Comparison of ENCODE assay signal across 1 cellular context in genomic region chr7:4744391-4745264, GRCh38.
TF ChIP-seq lines count a peak whose summit lies in the region.

No MANE protein-coding gene starts in this region.

TF ChIP-seq in H1, 55 proteins besides CTCF, POLR2A, EP300 and RAD21:
- TF ChIP-seq KDM4A (IDR thresholded peaks at IDR 0.05; ENCODE audit: low read depth, low read length, severe bottlenecking), result no peak
- TF ChIP-seq, protein P1, sequence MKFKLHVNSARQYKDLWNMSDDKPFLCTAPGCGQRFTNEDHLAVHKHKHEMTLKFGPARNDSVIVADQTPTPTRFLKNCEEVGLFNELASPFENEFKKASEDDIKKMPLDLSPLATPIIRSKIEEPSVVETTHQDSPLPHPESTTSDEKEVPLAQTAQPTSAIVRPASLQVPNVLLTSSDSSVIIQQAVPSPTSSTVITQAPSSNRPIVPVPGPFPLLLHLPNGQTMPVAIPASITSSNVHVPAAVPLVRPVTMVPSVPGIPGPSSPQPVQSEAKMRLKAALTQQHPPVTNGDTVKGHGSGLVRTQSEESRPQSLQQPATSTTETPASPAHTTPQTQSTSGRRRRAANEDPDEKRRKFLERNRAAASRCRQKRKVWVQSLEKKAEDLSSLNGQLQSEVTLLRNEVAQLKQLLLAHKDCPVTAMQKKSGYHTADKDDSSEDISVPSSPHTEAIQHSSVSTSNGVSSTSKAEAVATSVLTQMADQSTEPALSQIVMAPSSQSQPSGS (IDR thresholded peaks at IDR 0.05; ENCODE audit: low read length), result no peak
- no peak for TF ChIP-seq TCF12 (IDR thresholded peaks at IDR 0.05; ENCODE audit: low read depth, low read length)
- no peak for TF ChIP-seq SAP30 (IDR thresholded peaks at IDR 0.05; ENCODE audit: insufficient read depth, insufficient replicate concordance, low read length)
- TF ChIP-seq FOSL1 (IDR thresholded peaks at IDR 0.05; ENCODE audit: insufficient read depth, low read depth, low read length), result no peak
- 0 out of 4 replicates have a peak, but pooled peaks of 1 of the 2 experiments have one; percentile 16 for TF ChIP-seq SIN3A (conservative IDR thresholded peaks at IDR 0.05 in 1 of 2, IDR thresholded peaks at IDR 0.05 in 1 of 2; ENCODE audit: low read depth in 1 of 2, low read length in 2 of 2)
- TF ChIP-seq BACH1 (IDR thresholded peaks at IDR 0.05; ENCODE audit: low read length), result peak; percentile 35; the same call in 1 of the 2 replicates
- TF ChIP-seq RBBP5 (IDR thresholded peaks at IDR 0.05; ENCODE audit: borderline replicate concordance, low read depth, low read length), result 0 out of 2 replicates have a peak, but pooled peaks have one; percentile 66
- TF ChIP-seq, protein P2, sequence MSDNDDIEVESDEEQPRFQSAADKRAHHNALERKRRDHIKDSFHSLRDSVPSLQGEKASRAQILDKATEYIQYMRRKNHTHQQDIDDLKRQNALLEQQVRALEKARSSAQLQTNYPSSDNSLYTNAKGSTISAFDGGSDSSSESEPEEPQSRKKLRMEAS (IDR thresholded peaks at IDR 0.05), result no peak
- no peak for TF ChIP-seq RFX5 (IDR thresholded peaks at IDR 0.05; ENCODE audit: borderline replicate concordance, low read depth, low read length)
- TF ChIP-seq JUN (IDR thresholded peaks at IDR 0.05; ENCODE audit: low read depth, low read length), result no peak
- TF ChIP-seq HDAC2 (IDR thresholded peaks at IDR 0.05; ENCODE audit: borderline replicate concordance in 1 of 2, low read depth in 2 of 2, low read length in 2 of 2), result no peak
- TF ChIP-seq YY1 (IDR thresholded peaks at IDR 0.05; ENCODE audit: low read depth, low read length), result no peak
- peak; percentile 37; the same call in 1 of the 2 replicates for TF ChIP-seq TAF1 (IDR thresholded peaks at IDR 0.05; ENCODE audit: low read depth, low read length)
- no peak for TF ChIP-seq CHD1 (IDR thresholded peaks at IDR 0.05; ENCODE audit: low read depth, low read length)
- TF ChIP-seq EGR1 (IDR thresholded peaks at IDR 0.05; ENCODE audit: borderline replicate concordance, low read depth, low read length), result peak; percentile 42; the same call in 1 of the 2 replicates
- no peak for TF ChIP-seq KDM1A (IDR thresholded peaks at IDR 0.05; ENCODE audit: borderline replicate concordance, low read length)
- TF ChIP-seq NANOG (IDR thresholded peaks at IDR 0.05; ENCODE audit: insufficient read depth, low read depth, low read length, poor library complexity, severe bottlenecking), result no peak
- TF ChIP-seq TEAD4 (IDR thresholded peaks at IDR 0.05; ENCODE audit: low read depth, low read length), result no peak
- no peak for TF ChIP-seq SIX5 (IDR thresholded peaks at IDR 0.05; ENCODE audit: low read depth, low read length)
- peak; percentile 95 for TF ChIP-seq SRF (IDR thresholded peaks at IDR 0.05; ENCODE audit: low read depth, low read length)
- no peak for TF ChIP-seq BRCA1 (IDR thresholded peaks at IDR 0.05; ENCODE audit: low read depth, low read length)
- TF ChIP-seq ASH2L (IDR thresholded peaks at IDR 0.05; ENCODE audit: low read length), result peak; percentile 50
- TF ChIP-seq CTBP2 (IDR thresholded peaks at IDR 0.05; ENCODE audit: borderline replicate concordance, insufficient read depth, insufficient read length, low read length), result no peak
- TF ChIP-seq POLR2AphosphoS5 (IDR thresholded peaks at IDR 0.05; ENCODE audit: low read depth, low read length), result peak; percentile 48; the same call in 1 of the 2 replicates
- TF ChIP-seq TBP (IDR thresholded peaks at IDR 0.05; ENCODE audit: low read depth, low read length), result no peak
- no peak; the same call in 1 of the 2 replicates for TF ChIP-seq JUND (IDR thresholded peaks at IDR 0.05; ENCODE audit: low read length)
